Comparison of ENCODE assay signal across 20 cellular contexts in genomic region chr13:80921971-80922370, GRCh38.
"Had no signal": no experiment of that assay in that cellular context is flagged by ENCODE, and none has a peak within 500 bp of the region (broad histone marks: within the 10 kb centered on the region; RNA-seq: fewer than 3 reads in every experiment).

No MANE protein-coding gene starts in this region.

- H3K4me1 ChIP-seq: esophagus squamous epithelium, gastrocnemius medialis, testis, tibial nerve, upper lobe of right lung had no signal

- H3K27me3 Mint-ChIP-seq: dendritic cell treated with granulocyte-macrophage colony-stimulating factor and Interleukin-4, amounts not matched to agents 40 ng/mL and 50 ng/mL, for 4 days; effector memory CD8-positive, alpha-beta T cell; naive thymus-derived CD8-positive, alpha-beta T cell; stimulated activated naive B cell treated with anti-CD40 and anti-IgM and Interleukin-4, amounts not matched to agents 10 μg/mL and 1 μg/mL and 100 μg/mL, for 72 hours; stimulated activated naive CD8-positive, alpha-beta T cell treated with anti-CD3 and anti-CD28 coated beads, Interleukin-15, amount 100 ng/mL, for 72 hours had no signal

- H3K36me3 Mint-ChIP-seq: naive thymus-derived CD8-positive, alpha-beta T cell; stimulated activated naive B cell treated with anti-CD40 and anti-IgM and Interleukin-4, amounts not matched to agents 10 μg/mL and 1 μg/mL and 100 μg/mL, for 72 hours had no signal

- H3K4me3 Mint-ChIP-seq: dendritic cell treated with granulocyte-macrophage colony-stimulating factor and Interleukin-4, amounts not matched to agents 40 ng/mL and 50 ng/mL, for 4 days; effector memory CD8-positive, alpha-beta T cell; naive thymus-derived CD8-positive, alpha-beta T cell; stimulated activated naive B cell treated with anti-CD40 and anti-IgM and Interleukin-4, amounts not matched to agents 10 μg/mL and 1 μg/mL and 100 μg/mL, for 72 hours; stimulated activated naive CD8-positive, alpha-beta T cell treated with anti-CD3 and anti-CD28 coated beads, Interleukin-15, amount 100 ng/mL, for 72 hours had no signal

- H3K9me3 Mint-ChIP-seq: dendritic cell treated with granulocyte-macrophage colony-stimulating factor and Interleukin-4, amounts not matched to agents 40 ng/mL and 50 ng/mL, for 4 days; effector memory CD8-positive, alpha-beta T cell; stimulated activated naive B cell treated with anti-CD40 and anti-IgM and Interleukin-4, amounts not matched to agents 10 μg/mL and 1 μg/mL and 100 μg/mL, for 72 hours; stimulated activated naive CD8-positive, alpha-beta T cell treated with anti-CD3 and anti-CD28 coated beads, Interleukin-15, amount 100 ng/mL, for 72 hours had no signal

- H3K9me3 ChIP-seq: esophagus squamous epithelium, gastrocnemius medialis, heart right ventricle, mucosa of descending colon, neutrophil, testis, tibial nerve, upper lobe of right lung had no signal

- H3K4me3 ChIP-seq: esophagus squamous epithelium, gastrocnemius medialis, heart right ventricle, mucosa of descending colon, skin epidermis, testis, tibial nerve, upper lobe of right lung had no signal

- H3K4me1 Mint-ChIP-seq: naive thymus-derived CD8-positive, alpha-beta T cell; stimulated activated naive B cell treated with anti-CD40 and anti-IgM and Interleukin-4, amounts not matched to agents 10 μg/mL and 1 μg/mL and 100 μg/mL, for 72 hours; stimulated activated naive CD8-positive, alpha-beta T cell treated with anti-CD3 and anti-CD28 coated beads, Interleukin-15, amount 100 ng/mL, for 72 hours had no signal

- DNase-seq: effector memory CD8-positive, alpha-beta T cell; esophagus squamous epithelium; gastrocnemius medialis; heart right ventricle; islet precursor cell; mucosa of descending colon; naive thymus-derived CD8-positive, alpha-beta T cell; posterior cingulate gyrus; stimulated activated CD4-positive, alpha-beta T cell treated with anti-CD3 and anti-CD28 coated beads, Interleukin-2, amount 100 ng/mL, for 24 hours; stimulated activated CD4-positive, alpha-beta T cell treated with anti-CD3 and anti-CD28 coated beads, Interleukin-4, amount 100 ng/mL, for 4 hours; stimulated activated naive B cell treated with anti-CD40 and anti-IgM and Interleukin-4, amounts not matched to agents 10 μg/mL and 1 μg/mL and 100 μg/mL, for 72 hours; stimulated activated naive CD8-positive, alpha-beta T cell treated with anti-CD3 and anti-CD28 coated beads, Interleukin-15, amount 100 ng/mL, for 72 hours; testis; upper lobe of right lung had no signal

- H3K27me3 ChIP-seq: esophagus squamous epithelium, gastrocnemius medialis, heart right ventricle, neutrophil, testis, tibial nerve, upper lobe of right lung had no signal

- H3K27ac Mint-ChIP-seq: dendritic cell treated with granulocyte-macrophage colony-stimulating factor and Interleukin-4, amounts not matched to agents 40 ng/mL and 50 ng/mL, for 4 days; effector memory CD8-positive, alpha-beta T cell; naive thymus-derived CD8-positive, alpha-beta T cell; stimulated activated naive B cell treated with anti-CD40 and anti-IgM and Interleukin-4, amounts not matched to agents 10 μg/mL and 1 μg/mL and 100 μg/mL, for 72 hours; stimulated activated naive CD8-positive, alpha-beta T cell treated with anti-CD3 and anti-CD28 coated beads, Interleukin-15, amount 100 ng/mL, for 72 hours had no signal

- H3K36me3 ChIP-seq: esophagus squamous epithelium, gastrocnemius medialis, heart right ventricle, neutrophil, tibial nerve, upper lobe of right lung had no signal

- ATAC-seq: effector memory CD8-positive, alpha-beta T cell; gastrocnemius medialis; heart right ventricle; left lobe of liver; mucosa of descending colon; naive thymus-derived CD8-positive, alpha-beta T cell; sciatic nerve; stimulated activated naive B cell treated with anti-CD40 and anti-IgM and Interleukin-4, amounts not matched to agents 10 μg/mL and 1 μg/mL and 100 μg/mL, for 72 hours; stimulated activated naive CD8-positive, alpha-beta T cell treated with anti-CD3 and anti-CD28 coated beads, Interleukin-15, amount 100 ng/mL, for 72 hours; upper lobe of right lung had no signal
